ENCODE assay signal across 8 cellular contexts in genomic region chr1:63524166-63524565, GRCh38. TPM values are rescaled to one million over a fixed set of nuclear protein-coding genes. Genes with fewer than 3 reads are reported as not detected.
A peak's percentile ranks its signal among the peaks of the same experiment; 100 is the strongest.
DNase-seq lines count a peak whose midpoint lies in the region; ATAC-seq and TF ChIP-seq lines count a peak whose summit lies in the region.

No MANE protein-coding gene starts in this region.

- no peaks in the 10 kb centered on the region for H3K27me3 ChIP-seq in thoracic aorta (replicated peaks; ENCODE audit: insufficient read depth)

- no peaks in the 10 kb centered on the region for H3K27me3 Mint-ChIP-seq in activated CD8-positive, alpha-beta memory T cell treated with anti-CD3 and anti-CD28 coated beads, Interleukin-2, amount 10 ng/mL, durations not matched to agents 7 days and 5 days
- H3K27me3 Mint-ChIP-seq in activated T-helper 1 cell treated with anti-CD3 and anti-CD28 coated beads, Interleukin-12 subunit alpha, Interleukin-12 subunit beta, Interleukin-2, Interleukin-4 antibody, amounts not matched to agents 30 ng/mL and 10 ng/mL and 1 ng/mL, durations not matched to agents 14 hours and 24 hours and 36 hours (ENCODE audit: insufficient read depth), result no peaks in the 10 kb centered on the region
- H3K27me3 Mint-ChIP-seq in immature natural killer cell (ENCODE audit: low read depth in 3 of 3), result peaks cover 5 to 11% (median 11%) of the 10 kb centered on the region in 3 donors

- H3K9me3 ChIP-seq in thoracic aorta, result no peaks in the 10 kb centered on the region

- no peaks in the 10 kb centered on the region for H3K9me3 Mint-ChIP-seq in activated CD8-positive, alpha-beta memory T cell treated with anti-CD3 and anti-CD28 coated beads, Interleukin-2, amount 10 ng/mL, durations not matched to agents 7 days and 5 days (ENCODE audit: low read depth)
- no peaks in the 10 kb centered on the region for H3K9me3 Mint-ChIP-seq in activated T-helper 1 cell treated with anti-CD3 and anti-CD28 coated beads, Interleukin-12 subunit alpha, Interleukin-12 subunit beta, Interleukin-2, Interleukin-4 antibody, amounts not matched to agents 30 ng/mL and 10 ng/mL and 1 ng/mL, durations not matched to agents 14 hours and 24 hours and 36 hours
- no peaks in the 10 kb centered on the region for H3K9me3 Mint-ChIP-seq in immature natural killer cell

- H3K4me3 Mint-ChIP-seq in activated CD8-positive, alpha-beta memory T cell treated with anti-CD3 and anti-CD28 coated beads, Interleukin-2, amount 10 ng/mL, durations not matched to agents 7 days and 5 days, result peak overlapping the region; percentile 95
- H3K4me3 Mint-ChIP-seq in activated T-helper 1 cell treated with anti-CD3 and anti-CD28 coated beads, Interleukin-12 subunit alpha, Interleukin-12 subunit beta, Interleukin-2, Interleukin-4 antibody, amounts not matched to agents 30 ng/mL and 10 ng/mL and 1 ng/mL, durations not matched to agents 14 hours and 24 hours and 36 hours, result peak overlapping the region; percentile 99
- peak overlapping the region; percentile 88 to 98 (median 92) for H3K4me3 Mint-ChIP-seq in immature natural killer cell

- DNase-seq in activated CD8-positive, alpha-beta memory T cell treated with anti-CD3 and anti-CD28 coated beads, Interleukin-2, amount 10 ng/mL, durations not matched to agents 7 days and 5 days, result no peak
- DNase-seq in activated CD8-positive, alpha-beta memory T cell treated with anti-CD3 and anti-CD28 coated beads, Interleukin-2, amount 50 U/mL, for 48 hours, result no peak
- DNase-seq in activated T-helper 1 cell treated with anti-CD3 and anti-CD28 coated beads, Interleukin-12 subunit alpha, Interleukin-12 subunit beta, Interleukin-2, Interleukin-4 antibody, amounts not matched to agents 30 ng/mL and 10 ng/mL and 1 ng/mL, durations not matched to agents 14 hours and 24 hours and 36 hours (ENCODE audit: low spot score), result no peak
- DNase-seq in immature natural killer cell, result no peak
- DNase-seq in thoracic aorta (ENCODE audit: low spot score), result no peak
- DNase-seq in DMS79 (lab: John Stamatoyannopoulos, UW), result no peak
- no peak for DNase-seq in GM20000 (ENCODE audit: low spot score)
- no peak for DNase-seq in 8988T

- H3K27ac ChIP-seq in thoracic aorta, result peak overlapping the region in 1 of 2 donors; percentile 83

- peaks cover 3 to 15% of the 10 kb centered on the region in 2 donors for H3K4me1 ChIP-seq in thoracic aorta (ENCODE audit: control insufficient read depth in 1 of 2, low read depth in 2 of 2)

- CTCF ChIA-PET in activated CD8-positive, alpha-beta memory T cell treated with anti-CD3 and anti-CD28 coated beads, Interleukin-2, amount 10 ng/mL, durations not matched to agents 7 days and 5 days (lab: Charles Lee), result no interaction called here

- H3K4me1 Mint-ChIP-seq in activated CD8-positive, alpha-beta memory T cell treated with anti-CD3 and anti-CD28 coated beads, Interleukin-2, amount 10 ng/mL, durations not matched to agents 7 days and 5 days, result peaks cover 34% of the 10 kb centered on the region
- peaks cover 53% of the 10 kb centered on the region for H3K4me1 Mint-ChIP-seq in activated T-helper 1 cell treated with anti-CD3 and anti-CD28 coated beads, Interleukin-12 subunit alpha, Interleukin-12 subunit beta, Interleukin-2, Interleukin-4 antibody, amounts not matched to agents 30 ng/mL and 10 ng/mL and 1 ng/mL, durations not matched to agents 14 hours and 24 hours and 36 hours (ENCODE audit: low read depth)
- peaks cover 20 to 29% of the 10 kb centered on the region in 2 donors for H3K4me1 Mint-ChIP-seq in immature natural killer cell

- H3K4me3 ChIP-seq in thoracic aorta, result peak overlapping the region; percentile 85

- no peak for ATAC-seq in activated CD8-positive, alpha-beta memory T cell treated with anti-CD3 and anti-CD28 coated beads, Interleukin-2, amount 10 ng/mL, durations not matched to agents 7 days and 5 days
- no peak for ATAC-seq in thoracic aorta (ENCODE audit: insufficient number of reproducible peaks, low FRiP score, low read depth)

- intact Hi-C loops in activated T-helper 1 cell treated with anti-CD3 and anti-CD28 coated beads, Interleukin-12 subunit alpha, Interleukin-12 subunit beta, Interleukin-2, Interleukin-4 antibody, amounts not matched to agents 30 ng/mL and 10 ng/mL and 1 ng/mL, durations not matched to agents 14 hours and 24 hours and 36 hours (cut with micrococcal nuclease), result loop anchor here (5.0 to 10.0 kb wide), 3 partner anchors 197 to 1799 kb away; partner anchors contain the start of genes ROR1 and TM2D1

- TF ChIP-seq CTCF in thoracic aorta (IDR thresholded peaks at IDR 0.05) (no peak), GM20000 (IDR thresholded peaks at IDR 0.05; ENCODE audit: extremely low read depth, missing control alignments) (no peak)

- no peaks in the 10 kb centered on the region for H3K36me3 Mint-ChIP-seq in activated CD8-positive, alpha-beta memory T cell treated with anti-CD3 and anti-CD28 coated beads, Interleukin-2, amount 10 ng/mL, durations not matched to agents 7 days and 5 days
- H3K36me3 Mint-ChIP-seq in activated T-helper 1 cell treated with anti-CD3 and anti-CD28 coated beads, Interleukin-12 subunit alpha, Interleukin-12 subunit beta, Interleukin-2, Interleukin-4 antibody, amounts not matched to agents 30 ng/mL and 10 ng/mL and 1 ng/mL, durations not matched to agents 14 hours and 24 hours and 36 hours (ENCODE audit: low read depth), result peaks cover 8% of the 10 kb centered on the region
- peaks cover 0 to 12% (median 4%) of the 10 kb centered on the region in 3 donors for H3K36me3 Mint-ChIP-seq in immature natural killer cell

- H3K36me3 ChIP-seq in thoracic aorta, result no peaks in the 10 kb centered on the region

- peak overlapping the region; percentile 97 for H3K27ac Mint-ChIP-seq in activated CD8-positive, alpha-beta memory T cell treated with anti-CD3 and anti-CD28 coated beads, Interleukin-2, amount 10 ng/mL, durations not matched to agents 7 days and 5 days
- H3K27ac Mint-ChIP-seq in activated T-helper 1 cell treated with anti-CD3 and anti-CD28 coated beads, Interleukin-12 subunit alpha, Interleukin-12 subunit beta, Interleukin-2, Interleukin-4 antibody, amounts not matched to agents 30 ng/mL and 10 ng/mL and 1 ng/mL, durations not matched to agents 14 hours and 24 hours and 36 hours, result peak overlapping the region; percentile 94
- H3K27ac Mint-ChIP-seq in immature natural killer cell, result peak overlapping the region; percentile 96 to 99 (median 98)

RNA-seq across cellular contexts. Expression of gene EFCAB7, which starts 0.8 kb away (rescaled TPM):
- total RNA-seq in activated CD8-positive, alpha-beta memory T cell treated with anti-CD3 and anti-CD28 coated beads, Interleukin-2, amount 10 ng/mL, durations not matched to agents 7 days and 5 days, result 1 to 10 TPM; 5.4 to 6.3 TPM
- 6.4 and 6.7 TPM in 2 replicates for total RNA-seq in activated T-helper 1 cell treated with anti-CD3 and anti-CD28 coated beads, Interleukin-12 subunit alpha, Interleukin-12 subunit beta, Interleukin-2, Interleukin-4 antibody, amounts not matched to agents 30 ng/mL and 10 ng/mL and 1 ng/mL, durations not matched to agents 14 hours and 24 hours and 36 hours
- polyA plus RNA-seq in immature natural killer cell, result 1 to 10 TPM; 2.3 to 5.8 (median 3.7) TPM
- total RNA-seq in thoracic aorta, result 1 to 10 TPM; 3.4 to 4.7 TPM

RNA-seq across cellular contexts. Expression of gene ITGB3BP, which starts 1.1 kb away (rescaled TPM):
- 10 to 100 TPM; 50.0 to 57.1 TPM for total RNA-seq in activated CD8-positive, alpha-beta memory T cell treated with anti-CD3 and anti-CD28 coated beads, Interleukin-2, amount 10 ng/mL, durations not matched to agents 7 days and 5 days
- 44.1 and 49.8 TPM in 2 replicates for total RNA-seq in activated T-helper 1 cell treated with anti-CD3 and anti-CD28 coated beads, Interleukin-12 subunit alpha, Interleukin-12 subunit beta, Interleukin-2, Interleukin-4 antibody, amounts not matched to agents 30 ng/mL and 10 ng/mL and 1 ng/mL, durations not matched to agents 14 hours and 24 hours and 36 hours
- 10 to 100 TPM in 2 of 3 donors, 1 to 10 TPM in 1; 7.9 to 24.0 (median 23.5) TPM for polyA plus RNA-seq in immature natural killer cell
- total RNA-seq in thoracic aorta, result 10 to 100 TPM in 1 of 2 donors, 1 to 10 TPM in 1; 7.1 to 29.5 TPM
